11 cellular contexts compared by ENCODE assay signal in the genomic region with DNA sequence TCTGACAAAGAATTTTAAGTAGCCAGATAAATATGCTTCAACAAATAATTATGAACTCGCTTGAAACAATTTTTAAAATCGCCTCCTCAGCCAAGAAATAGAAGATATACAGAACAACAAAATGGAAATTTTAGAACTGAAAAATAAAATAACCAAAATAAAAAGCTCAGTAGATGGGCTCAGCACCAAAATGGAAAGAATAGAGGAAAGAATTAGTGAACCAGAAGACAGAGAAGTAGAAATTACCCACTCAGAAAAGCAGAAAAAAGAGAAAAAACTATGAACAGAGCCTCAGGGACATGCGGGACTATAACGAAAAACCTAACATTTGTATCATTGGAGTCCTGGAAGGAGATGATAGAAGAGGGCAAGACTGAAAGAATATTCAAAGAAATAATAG.
"Had no signal": no experiment of that assay in that cellular context is flagged by ENCODE, and none has a peak within 500 bp of the region (broad histone marks: within the 10 kb centered on the region; RNA-seq: fewer than 3 reads in every experiment).

No MANE protein-coding gene starts in this region.

- H3K27ac ChIP-seq: GM23248 had no signal

- H3K4me2 ChIP-seq: GM23338 had no signal

- H3K4me1 ChIP-seq: HAP-1 had no signal

- H2AFZ ChIP-seq: GM23248, GM23338 had no signal

- H3K36me3 ChIP-seq: HAP-1 had no signal

- H3K27ac Mint-ChIP-seq: GM23338, H9, HFFc6 had no signal

- H3K9me3 ChIP-seq: HAP-1 had no signal

- H3K9ac ChIP-seq: GM23248 had no signal

- DNase-seq: GM23248, GOT3, H7, H9, HCEC 1CT, HFFc6 had no signal

- H3K9me3 Mint-ChIP-seq: GM23338, H9, HFFc6 had no signal

- FAIRE-seq: H1, H54 had no signal

- H3K4me1 Mint-ChIP-seq: GM23338, H9 had no signal

- H3K4me3 ChIP-seq: GM23248, GM23338, HAP-1 had no signal

- ATAC-seq: GM23338, HCT116 had no signal

- H3K4me3 Mint-ChIP-seq: GM23338, H9, HFFc6 had no signal
